Comparison of ENCODE assay signal across 12 cellular contexts in the genomic region with DNA sequence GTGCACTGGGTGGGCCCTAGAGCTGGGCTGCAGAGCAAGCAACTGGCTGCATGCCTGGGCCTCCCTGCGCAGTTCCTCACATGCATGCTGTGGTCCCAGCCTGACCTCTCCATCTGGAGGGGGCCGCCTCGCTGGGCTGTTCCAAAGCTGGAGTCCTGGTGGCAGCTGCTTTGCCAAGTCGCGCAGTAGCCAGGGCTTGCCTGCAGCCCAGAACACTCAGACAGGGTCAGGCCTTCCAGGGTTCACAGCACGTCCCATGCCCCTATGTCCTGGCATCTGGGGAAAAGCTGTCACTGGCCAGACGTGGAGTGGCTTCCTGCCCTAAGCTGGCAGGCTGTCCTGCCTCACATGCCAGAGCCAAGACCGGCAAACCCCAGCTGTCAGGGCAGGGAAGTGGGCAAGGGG. TPM values are rescaled to one million over a fixed set of nuclear protein-coding genes. Genes with fewer than 3 reads are reported as not detected.
A peak's percentile ranks its signal among the peaks of the same experiment; 100 is the strongest.
DNase-seq lines count a peak whose midpoint lies in the region; TF ChIP-seq lines count a peak whose summit lies in the region.
"Had no signal": no experiment of that assay in that cellular context is flagged by ENCODE, and none has a peak within 500 bp of the region (broad histone marks: within the 10 kb centered on the region; RNA-seq: fewer than 3 reads in every experiment).

No MANE protein-coding gene starts in this region.

- H3K4me1 ChIP-seq in fibroblast of lung (ENCODE audit: control insufficient read depth, extremely low read depth, insufficient read depth, low read length) (peaks cover 44% of the 10 kb centered on the region), mesodermal cell (ENCODE audit: control insufficient read depth, insufficient read depth, low read length, poor library complexity, severe bottlenecking) (peaks cover 18% of the 10 kb centered on the region), stomach smooth muscle (ENCODE audit: control insufficient read depth, insufficient read depth, low read length) (peaks cover 80% of the 10 kb centered on the region)
- H3K4me1 ChIP-seq: parathyroid adenoma had no signal

- H3K79me2 ChIP-seq in fibroblast of lung (ENCODE audit: control insufficient read depth, insufficient read depth, low read length), result no peaks in the 10 kb centered on the region
- H3K79me2 ChIP-seq: parathyroid adenoma had no signal

- H3K27ac ChIP-seq in adipose tissue (ENCODE audit: low read depth, low read length), result peak overlapping the region; percentile 38
- H3K27ac ChIP-seq in fibroblast of lung (ENCODE audit: insufficient read depth, low read length), result peak overlapping the region; percentile 97
- peak overlapping the region; percentile 1 for H3K27ac ChIP-seq in mesodermal cell (ENCODE audit: low read depth, low read length, severe bottlenecking)
- peak overlapping the region; percentile 97 for H3K27ac ChIP-seq in stomach smooth muscle (ENCODE audit: low read length)
- H3K27ac ChIP-seq: parathyroid adenoma had no signal

- TF ChIP-seq CTCF in fibroblast of lung (conservative IDR thresholded peaks at IDR 0.05 in 1 of 2, IDR thresholded peaks at IDR 0.05 in 1 of 2; ENCODE audit: low read depth in 1 of 2, low read length in 2 of 2), result no peak

- no peaks in the 10 kb centered on the region for H3K9me3 ChIP-seq in fibroblast of lung (ENCODE audit: control insufficient read depth, insufficient read depth, low read depth, low read length)
- no peaks in the 10 kb centered on the region for H3K9me3 ChIP-seq in mesodermal cell (ENCODE audit: control insufficient read depth, low read length)
- no peaks in the 10 kb centered on the region for H3K9me3 ChIP-seq in stomach smooth muscle (ENCODE audit: control insufficient read depth in 2 of 2, low read length in 2 of 2)

- no peaks in the 10 kb centered on the region for H3K27me3 ChIP-seq in fibroblast of lung (ENCODE audit: control insufficient read depth, insufficient read depth, low read length)
- H3K27me3 ChIP-seq in stomach smooth muscle (ENCODE audit: control insufficient read depth in 1 of 2, insufficient read depth in 2 of 2, low read length in 2 of 2), result no peaks in the 10 kb centered on the region

- peak overlapping the region in 1 of 4 experiments; percentile 9 for H3K4me3 ChIP-seq in fibroblast of lung (replicated peaks in 1 of 4; ENCODE audit: control extremely low read depth in 1 of 4, insufficient read depth in 1 of 4, low read depth in 3 of 4, low read length in 4 of 4)
- H3K4me3 ChIP-seq in mesodermal cell (ENCODE audit: extremely low read depth, insufficient read depth, low read length, poor library complexity, severe bottlenecking), result no peak overlapping the region
- H3K4me3 ChIP-seq in stomach smooth muscle (ENCODE audit: low read length in 2 of 2), result peak overlapping the region; percentile 21 to 54

- H3K9ac ChIP-seq in fibroblast of lung (ENCODE audit: insufficient read depth, low read length), result peak overlapping the region; percentile 57
- H3K9ac ChIP-seq in stomach smooth muscle (ENCODE audit: low read length in 2 of 2), result peak overlapping the region; percentile 55 to 58
- H3K9ac ChIP-seq: parathyroid adenoma had no signal

- no peak overlapping the region for H2AFZ ChIP-seq in fibroblast of lung (ENCODE audit: low read length)
- H2AFZ ChIP-seq: parathyroid adenoma had no signal

- peak in 1 of 2 donors; percentile 97 for DNase-seq in fibroblast of lung (ENCODE audit: low read depth in 2 of 2)
- no peak for DNase-seq in AG08395 (ENCODE audit: low spot score)
- DNase-seq in activated CD4-positive, alpha-beta T cell treated with anti-CD3 and anti-CD28 coated beads for 4 hours, result no peak
- no peak for DNase-seq in activated CD4-positive, alpha-beta T cell treated with anti-CD3 and anti-CD28 coated beads, Interleukin-2, amount 50 U/mL, for 1 hour
- DNase-seq in middle frontal gyrus (ENCODE audit: extremely low spot score, low spot score), result no peak
- DNase-seq: activated CD4-positive, CD25-positive, alpha-beta regulatory T cell treated with anti-CD3 and anti-CD28 coated beads, Interleukin-2, amount 50 U/mL, for 72 hours; activated naive CD4-positive, alpha-beta T cell treated with anti-CD3 and anti-CD28 coated beads, Interleukin-2, amount 50 U/mL, for 16 hours; DMS79 had no signal

- peak overlapping the region; percentile 65 for H3K4me2 ChIP-seq in fibroblast of lung (ENCODE audit: extremely low read depth, insufficient read depth, low read length)

- 43 to 74% (median 55%) methylated on average over 8 of the region's 8 CpGs for WGBS in adipose tissue, 3 donors
- 94 to 95% methylated on average over 8 of the region's 8 CpGs for WGBS in mesodermal cell (ENCODE audit: insufficient coverage in 2 of 2), 2 experiments

- H4K20me1 ChIP-seq in fibroblast of lung (ENCODE audit: control insufficient read depth, extremely low read depth, insufficient read depth, low read length), result no peaks in the 10 kb centered on the region

- peaks cover 10% of the 10 kb centered on the region for H3K36me3 ChIP-seq in fibroblast of lung (ENCODE audit: control insufficient read depth, insufficient read depth, low read length)
- H3K36me3 ChIP-seq in mesodermal cell (ENCODE audit: control insufficient read depth, insufficient read depth, low read length), result peaks cover 47% of the 10 kb centered on the region
- peaks cover 3 to 5% of the 10 kb centered on the region in 2 donors for H3K36me3 ChIP-seq in stomach smooth muscle (ENCODE audit: control insufficient read depth in 2 of 2, insufficient read depth in 2 of 2, low read length in 2 of 2)

RNA-seq across cellular contexts. Expression of gene CDC42EP2, which starts 16.5 kb away (rescaled TPM):
- polyA plus RNA-seq in adipose tissue, result 10 to 100 TPM in 2 of 3 donors, 1 to 10 TPM in 1; 5.4 to 82.5 (median 50.2) TPM
- total RNA-seq in fibroblast of lung, result 12.3 and 25.6 TPM in 2 replicates
- 31.7 and 48.4 TPM in 2 replicates for polyA plus RNA-seq in fibroblast of lung
- polyA plus RNA-seq in fibroblast of lung (2012), result 56.1 and 78.8 TPM in 2 replicates
- polyA minus RNA-seq in fibroblast of lung (ENCODE audit: low replicate concordance), result 164 and 172 TPM in 2 replicates
- polyA plus RNA-seq in mesodermal cell (2013, experiment 1 of 2), result 14.7 TPM
- polyA plus RNA-seq in mesodermal cell (2013, experiment 2 of 2), result 8.1 TPM

RNA-seq across cellular contexts. Expression of gene DPF2, which starts 35.5 kb away (rescaled TPM):
- polyA plus RNA-seq in adipose tissue (10 to 100 TPM; 15.7 to 25.3 (median 20.2) TPM), fibroblast of lung (55.1 and 76.4 TPM in 2 replicates)
- total RNA-seq in fibroblast of lung, result 37.5 and 42.9 TPM in 2 replicates
- 38.3 and 46.3 TPM in 2 replicates for polyA plus RNA-seq in fibroblast of lung (2012)
- polyA minus RNA-seq in fibroblast of lung (ENCODE audit: low replicate concordance), result 95.3 and 148 TPM in 2 replicates
- polyA plus RNA-seq in mesodermal cell (2013, experiment 1 of 2), result 81.1 TPM
- 73.7 TPM for polyA plus RNA-seq in mesodermal cell (2013, experiment 2 of 2)

RNA-seq across cellular contexts. Expression of gene POLA2, which starts 36.4 kb away (rescaled TPM):
- 1 to 10 TPM; 2.3 to 5.4 (median 3.0) TPM for polyA plus RNA-seq in adipose tissue
- 1.0 and 2.8 TPM in 2 replicates for total RNA-seq in fibroblast of lung
- 9.8 and 33.6 TPM in 2 replicates for polyA plus RNA-seq in fibroblast of lung
- 6.7 and 20.1 TPM in 2 replicates for polyA plus RNA-seq in fibroblast of lung (2012)
- 14.6 and 53.5 TPM in 2 replicates for polyA minus RNA-seq in fibroblast of lung (ENCODE audit: low replicate concordance)
- polyA plus RNA-seq in mesodermal cell (2013, experiment 1 of 2), result 26.9 TPM
- 25.7 TPM for polyA plus RNA-seq in mesodermal cell (2013, experiment 2 of 2)

RNA-seq across cellular contexts. Expression of gene TIGD3, which starts 56.4 kb away (rescaled TPM):
- polyA plus RNA-seq in adipose tissue (under 1 TPM; 0.04 to 0.45 (median 0.08) TPM), fibroblast of lung (0.03 TPM in 1 of 2 replicates, not detected in the other)
- under 0.01 and 0.17 TPM in 2 replicates for total RNA-seq in fibroblast of lung
- 0.07 and 0.08 TPM in 2 replicates for polyA plus RNA-seq in fibroblast of lung (2012)
- polyA minus RNA-seq in fibroblast of lung (ENCODE audit: low replicate concordance), result not detected in 2 replicates
- polyA plus RNA-seq in mesodermal cell (2013, experiment 1 of 2), result 0.81 TPM
- polyA plus RNA-seq in mesodermal cell (2013, experiment 2 of 2), result 0.40 TPM

Comparison
In these comparisons a context has a peak if more than half of its experiments do, and no peak if none do; other contexts are left out.
1. H3K27ac ChIP-seq: peak in every context shown above with its lines; median percentile 97 in fibroblast of lung; 97 in stomach smooth muscle; 38 in adipose tissue; 1 in mesodermal cell.